Comparison of ENCODE assay signal across 1 cellular context in the genomic region with DNA sequence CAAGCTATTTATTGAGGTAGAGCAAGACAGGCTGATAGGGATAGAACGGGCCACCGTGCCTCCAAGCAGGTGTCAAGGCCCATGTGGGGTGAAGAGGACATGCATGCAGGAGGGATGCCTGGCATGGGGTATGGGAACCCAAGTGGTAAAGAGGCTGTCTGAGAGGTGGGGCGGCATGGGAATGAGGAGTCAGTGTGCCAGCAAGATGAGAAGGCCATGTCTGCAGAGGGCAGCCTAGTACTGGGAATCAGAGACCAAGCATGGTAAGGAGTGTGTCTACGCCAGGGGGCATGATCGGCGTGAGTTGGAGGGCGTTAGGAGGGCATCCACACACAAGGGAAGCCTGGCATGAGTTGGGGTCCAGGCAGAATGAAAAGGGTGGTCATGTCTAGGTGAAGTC.
TF ChIP-seq lines count a peak whose summit lies in the region.

No MANE protein-coding gene starts in this region.

TF ChIP-seq in GM23338, 12 proteins besides CTCF, POLR2A, EP300 and RAD21:
- TF ChIP-seq, protein P1, sequence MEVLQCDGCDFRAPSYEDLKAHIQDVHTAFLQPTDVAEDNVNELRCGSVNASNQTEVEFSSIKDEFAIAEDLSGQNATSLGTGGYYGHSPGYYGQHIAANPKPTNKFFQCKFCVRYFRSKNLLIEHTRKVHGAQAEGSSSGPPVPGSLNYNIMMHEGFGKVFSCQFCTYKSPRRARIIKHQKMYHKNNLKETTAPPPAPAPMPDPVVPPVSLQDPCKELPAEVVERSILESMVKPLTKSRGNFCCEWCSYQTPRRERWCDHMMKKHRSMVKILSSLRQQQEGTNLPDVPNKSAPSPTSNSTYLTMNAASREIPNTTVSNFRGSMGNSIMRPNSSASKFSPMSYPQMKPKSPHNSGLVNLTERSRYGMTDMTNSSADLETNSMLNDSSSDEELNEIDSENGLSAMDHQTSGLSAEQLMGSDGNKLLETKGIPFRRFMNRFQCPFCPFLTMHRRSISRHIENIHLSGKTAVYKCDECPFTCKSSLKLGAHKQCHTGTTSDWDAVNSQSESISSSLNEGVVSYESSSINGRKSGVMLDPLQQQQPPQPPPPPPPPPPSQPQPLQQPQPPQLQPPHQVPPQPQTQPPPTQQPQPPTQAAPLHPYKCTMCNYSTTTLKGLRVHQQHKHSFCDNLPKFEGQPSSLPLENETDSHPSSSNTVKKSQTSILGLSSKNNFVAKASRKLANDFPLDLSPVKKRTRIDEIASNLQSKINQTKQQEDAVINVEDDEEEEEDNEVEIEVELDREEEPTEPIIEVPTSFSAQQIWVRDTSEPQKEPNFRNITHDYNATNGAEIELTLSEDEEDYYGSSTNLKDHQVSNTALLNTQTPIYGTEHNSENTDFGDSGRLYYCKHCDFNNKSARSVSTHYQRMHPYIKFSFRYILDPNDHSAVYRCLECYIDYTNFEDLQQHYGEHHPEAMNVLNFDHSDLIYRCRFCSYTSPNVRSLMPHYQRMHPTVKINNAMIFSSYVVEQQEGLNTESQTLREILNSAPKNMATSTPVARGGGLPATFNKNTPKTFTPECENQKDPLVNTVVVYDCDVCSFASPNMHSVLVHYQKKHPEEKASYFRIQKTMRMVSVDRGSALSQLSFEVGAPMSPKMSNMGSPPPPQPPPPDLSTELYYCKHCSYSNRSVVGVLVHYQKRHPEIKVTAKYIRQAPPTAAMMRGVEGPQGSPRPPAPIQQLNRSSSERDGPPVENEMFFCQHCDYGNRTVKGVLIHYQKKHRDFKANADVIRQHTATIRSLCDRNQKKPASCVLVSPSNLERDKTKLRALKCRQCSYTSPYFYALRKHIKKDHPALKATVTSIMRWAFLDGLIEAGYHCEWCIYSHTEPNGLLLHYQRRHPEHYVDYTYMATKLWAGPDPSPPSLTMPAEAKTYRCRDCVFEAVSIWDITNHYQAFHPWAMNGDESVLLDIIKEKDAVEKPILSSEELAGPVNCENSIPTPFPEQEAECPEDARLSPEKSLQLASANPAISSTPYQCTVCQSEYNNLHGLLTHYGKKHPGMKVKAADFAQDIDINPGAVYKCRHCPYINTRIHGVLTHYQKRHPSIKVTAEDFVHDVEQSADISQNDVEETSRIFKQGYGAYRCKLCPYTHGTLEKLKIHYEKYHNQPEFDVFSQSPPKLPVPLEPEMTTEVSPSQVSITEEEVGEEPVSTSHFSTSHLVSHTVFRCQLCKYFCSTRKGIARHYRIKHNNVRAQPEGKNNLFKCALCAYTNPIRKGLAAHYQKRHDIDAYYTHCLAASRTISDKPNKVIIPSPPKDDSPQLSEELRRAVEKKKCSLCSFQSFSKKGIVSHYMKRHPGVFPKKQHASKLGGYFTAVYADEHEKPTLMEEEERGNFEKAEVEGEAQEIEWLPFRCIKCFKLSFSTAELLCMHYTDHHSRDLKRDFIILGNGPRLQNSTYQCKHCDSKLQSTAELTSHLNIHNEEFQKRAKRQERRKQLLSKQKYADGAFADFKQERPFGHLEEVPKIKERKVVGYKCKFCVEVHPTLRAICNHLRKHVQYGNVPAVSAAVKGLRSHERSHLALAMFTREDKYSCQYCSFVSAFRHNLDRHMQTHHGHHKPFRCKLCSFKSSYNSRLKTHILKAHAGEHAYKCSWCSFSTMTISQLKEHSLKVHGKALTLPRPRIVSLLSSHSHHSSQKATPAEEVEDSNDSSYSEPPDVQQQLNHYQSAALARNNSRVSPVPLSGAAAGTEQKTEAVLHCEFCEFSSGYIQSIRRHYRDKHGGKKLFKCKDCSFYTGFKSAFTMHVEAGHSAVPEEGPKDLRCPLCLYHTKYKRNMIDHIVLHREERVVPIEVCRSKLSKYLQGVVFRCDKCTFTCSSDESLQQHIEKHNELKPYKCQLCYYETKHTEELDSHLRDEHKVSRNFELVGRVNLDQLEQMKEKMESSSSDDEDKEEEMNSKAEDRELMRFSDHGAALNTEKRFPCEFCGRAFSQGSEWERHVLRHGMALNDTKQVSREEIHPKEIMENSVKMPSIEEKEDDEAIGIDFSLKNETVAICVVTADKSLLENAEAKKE (CRISPR knock-in tag; IDR thresholded peaks at IDR 0.05) = no peak
- TF ChIP-seq POLR2AphosphoS5 (IDR thresholded peaks at IDR 0.05; ENCODE audit: low read depth) (no peak), EZH2phosphoT487 (IDR thresholded peaks at IDR 0.05; ENCODE audit: unreplicated experiment) (no peak), ETS1 (IDR thresholded peaks at IDR 0.05) (no peak), ZNF331 (CRISPR knock-in tag; IDR thresholded peaks at IDR 0.05; ENCODE audit: low read depth) (no peak), CREB1 (CRISPR knock-in tag; IDR thresholded peaks at IDR 0.05; ENCODE audit: low read depth) (no peak), ZNF114 (CRISPR knock-in tag; IDR thresholded peaks at IDR 0.05) (no peak), JUNB (IDR thresholded peaks at IDR 0.05; ENCODE audit: unreplicated experiment) (no peak), REST (IDR thresholded peaks at IDR 0.05; ENCODE audit: unreplicated experiment) (no peak), NANOG (IDR thresholded peaks at IDR 0.05; ENCODE audit: borderline replicate concordance) (no peak), STAT1 (IDR thresholded peaks at IDR 0.05; ENCODE audit: unreplicated experiment) (no peak), EZH2 (IDR thresholded peaks at IDR 0.05; ENCODE audit: low read depth, unreplicated experiment) (no peak)
